30 cellular contexts compared by ENCODE assay signal in the genomic region with DNA sequence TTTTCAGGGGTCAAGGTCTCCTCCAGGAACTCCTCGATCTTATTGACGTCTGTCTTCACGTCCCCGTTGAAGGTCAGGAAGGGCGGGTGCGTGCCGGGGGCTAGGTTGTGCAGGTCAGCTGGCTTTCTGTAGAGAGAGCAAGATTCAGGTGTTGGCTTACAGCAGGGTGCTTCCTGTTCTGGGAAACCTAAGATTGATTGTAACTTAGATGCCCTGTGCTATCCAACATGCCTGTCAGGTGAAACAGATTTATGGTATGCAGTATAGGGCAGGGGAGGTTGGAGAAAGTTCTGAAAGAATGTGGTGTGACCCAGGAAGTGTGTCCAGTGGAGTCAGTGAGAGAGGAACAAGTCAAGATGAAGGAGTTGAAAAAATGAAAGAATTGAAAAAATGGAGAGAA.
DNase-seq lines count a peak whose midpoint lies in the region; ATAC-seq and TF ChIP-seq lines count a peak whose summit lies in the region.
"Had no signal": no experiment of that assay in that cellular context is flagged by ENCODE, and none has a peak within 500 bp of the region (broad histone marks: within the 10 kb centered on the region; RNA-seq: fewer than 3 reads in every experiment).

No MANE protein-coding gene starts in this region.

- H3K4me1 ChIP-seq in H9 (ENCODE audit: insufficient read depth, low read length) = no peaks in the 10 kb centered on the region
- no peaks in the 10 kb centered on the region for H3K4me1 ChIP-seq in RWPE2 (ENCODE audit: insufficient read depth, poor library complexity, severe bottlenecking)
- H3K4me1 ChIP-seq in hepatocyte (ENCODE audit: insufficient read depth) = peaks cover 27% of the 10 kb centered on the region
- H3K4me1 ChIP-seq: HAP-1, pancreas, upper lobe of right lung had no signal

- H3K79me2 ChIP-seq in H9 (ENCODE audit: insufficient read depth, low read length) (no peaks in the 10 kb centered on the region), hepatocyte (no peaks in the 10 kb centered on the region)

- peak overlapping the region; percentile 6 for H2BK120ac ChIP-seq in H9 (ENCODE audit: low read depth, low read length, poor library complexity, severe bottlenecking)

- no peak overlapping the region for H3K23ac ChIP-seq in H9 (ENCODE audit: insufficient read length, low read depth, low read length)

- H4K20me1 ChIP-seq in H9 (ENCODE audit: control insufficient read depth, insufficient read depth, insufficient read length) = no peaks in the 10 kb centered on the region
- no peaks in the 10 kb centered on the region for H4K20me1 ChIP-seq in hepatocyte (ENCODE audit: insufficient read depth, poor library complexity, severe bottlenecking)

- peak overlapping the region; percentile 79 for H2BK20ac ChIP-seq in H9 (ENCODE audit: low read depth, low read length, poor library complexity, severe bottlenecking)

- H3K23me2 ChIP-seq in H9 (ENCODE audit: insufficient read length, low read depth, low read length, poor library complexity, severe bottlenecking) = no peaks in the 10 kb centered on the region

- no peak overlapping the region for H4K8ac ChIP-seq in H9 (replicated peaks; ENCODE audit: insufficient read length, low read depth, low read length)

- no peaks in the 10 kb centered on the region for H3K27me3 ChIP-seq in H9 (ENCODE audit: insufficient read depth, low read length)
- no peaks in the 10 kb centered on the region for H3K27me3 ChIP-seq in RWPE2 (ENCODE audit: insufficient read depth, poor library complexity, severe bottlenecking)
- H3K27me3 ChIP-seq in hepatocyte = no peaks in the 10 kb centered on the region
- H3K27me3 ChIP-seq: gastroesophageal sphincter, pancreas, upper lobe of right lung had no signal

- H2BK12ac ChIP-seq in H9 (ENCODE audit: insufficient read length, low read depth, low read length) = no peak overlapping the region

- no peaks in the 10 kb centered on the region for H3K36me3 Mint-ChIP-seq in H9 (ENCODE audit: insufficient read depth in 1 of 3, low read depth in 3 of 3)
- H3K36me3 Mint-ChIP-seq in progenitor cell of endocrine pancreas (ENCODE audit: insufficient read depth) = peaks cover 27% of the 10 kb centered on the region
- H3K36me3 Mint-ChIP-seq: activated naive CD4-positive, alpha-beta T cell treated with anti-CD3 and anti-CD28 coated beads, Interleukin-2, amount 10 ng/mL, durations not matched to agents 7 days and 5 days; natural killer cell treated with Interleukin-12 subunit alpha and Interleukin-12 subunit beta and Interleukin-15 and Interleukin-18, amount 100 ng/mL, for 72 hours had no signal

- H3K4me3 Mint-ChIP-seq in H9 = no peak overlapping the region
- no peak overlapping the region for H3K4me3 Mint-ChIP-seq in progenitor cell of endocrine pancreas (ENCODE audit: low read depth)
- H3K4me3 Mint-ChIP-seq: activated naive CD4-positive, alpha-beta T cell treated with anti-CD3 and anti-CD28 coated beads, Interleukin-2, amount 10 ng/mL, durations not matched to agents 7 days and 5 days; CD8-positive, alpha-beta T cell; natural killer cell treated with Interleukin-12 subunit alpha and Interleukin-12 subunit beta and Interleukin-15 and Interleukin-18, amount 100 ng/mL, for 72 hours had no signal

- intact Hi-C loops in left ventricle myocardium superior (cut with micrococcal nuclease) = no loop called here

- H2AFZ ChIP-seq in H9 (ENCODE audit: low read length) (no peak overlapping the region), hepatocyte (no peak overlapping the region)

- H3K9me3 ChIP-seq in H9 (ENCODE audit: control insufficient read depth, low read depth, low read length) (no peaks in the 10 kb centered on the region), RWPE2 (ENCODE audit: severe bottlenecking) (no peaks in the 10 kb centered on the region), hepatocyte (ENCODE audit: low read depth) (no peaks in the 10 kb centered on the region)
- H3K9me3 ChIP-seq: gastroesophageal sphincter, HAP-1, pancreas, upper lobe of right lung had no signal

- H3K18ac ChIP-seq in H9 (ENCODE audit: insufficient read length, low read depth, low read length) = no peak overlapping the region

- TF ChIP-seq CTCF in H9 (conservative IDR thresholded peaks at IDR 0.05) (no peak), RWPE2 (IDR thresholded peaks at IDR 0.05; ENCODE audit: poor library complexity, severe bottlenecking) (no peak), hepatocyte (IDR thresholded peaks at IDR 0.05; ENCODE audit: poor library complexity) (no peak), progenitor cell of endocrine pancreas (IDR thresholded peaks at IDR 0.05; ENCODE audit: unreplicated experiment) (no peak)

- H3K9me3 Mint-ChIP-seq in H9 (no peaks in the 10 kb centered on the region), progenitor cell of endocrine pancreas (ENCODE audit: low read depth) (peaks cover 4% of the 10 kb centered on the region)
- H3K9me3 Mint-ChIP-seq: activated naive CD4-positive, alpha-beta T cell treated with anti-CD3 and anti-CD28 coated beads, Interleukin-2, amount 10 ng/mL, durations not matched to agents 7 days and 5 days; CD8-positive, alpha-beta T cell; natural killer cell treated with Interleukin-12 subunit alpha and Interleukin-12 subunit beta and Interleukin-15 and Interleukin-18, amount 100 ng/mL, for 72 hours had no signal

- WGBS in H9 (ENCODE audit: extremely low coverage, insufficient read length, low lambda C conversion rate) = no CpG with 5 or more reads among the region's 7 CpGs
- WGBS in hepatocyte (ENCODE audit: low lambda C conversion rate, missing lambda C conversion rate) = 75% methylated on average over 7 of the region's 7 CpGs

- H3K27ac ChIP-seq in H9 (ENCODE audit: insufficient read length, low read depth, low read length) = no peak overlapping the region
- no peak overlapping the region for H3K27ac ChIP-seq in RWPE2 (ENCODE audit: poor library complexity, severe bottlenecking)
- H3K27ac ChIP-seq in hepatocyte = peak overlapping the region; percentile 24
- H3K27ac ChIP-seq: gastroesophageal sphincter, upper lobe of right lung had no signal

- peak; percentile 58; the same call in 2 of the 3 replicates for ATAC-seq in RWPE2 (ENCODE audit: low read depth)
- ATAC-seq in GM19455 (IDR thresholded peaks at IDR 0.05; ENCODE audit: unreplicated experiment) = no peak
- ATAC-seq in left ventricle myocardium superior = no peak
- ATAC-seq: CD8-positive, alpha-beta T cell; gastroesophageal sphincter; natural killer cell treated with Interleukin-12 subunit alpha and Interleukin-12 subunit beta and Interleukin-15 and Interleukin-18, amount 100 ng/mL, for 72 hours; Panc1; right cardiac atrium; upper lobe of right lung had no signal

- H3K4me3 ChIP-seq in RWPE2 (ENCODE audit: severe bottlenecking) (no peak overlapping the region), hepatocyte (no peak overlapping the region)
- H3K4me3 ChIP-seq: gastroesophageal sphincter, HAP-1, pancreas, upper lobe of right lung had no signal

- H4K5ac ChIP-seq in H9 (ENCODE audit: insufficient read length, low read depth, low read length) = no peak overlapping the region

- no peak overlapping the region for H4K91ac ChIP-seq in H9 (ENCODE audit: insufficient read length, low read depth, low read length)

- no peak overlapping the region for H2BK15ac ChIP-seq in H9 (ENCODE audit: low read depth, low read length)

- H3K27ac Mint-ChIP-seq in H9 (no peak overlapping the region), progenitor cell of endocrine pancreas (peak overlapping the region; percentile 67)
- H3K27ac Mint-ChIP-seq: activated naive CD4-positive, alpha-beta T cell treated with anti-CD3 and anti-CD28 coated beads, Interleukin-2, amount 10 ng/mL, durations not matched to agents 7 days and 5 days; CD8-positive, alpha-beta T cell; natural killer cell treated with Interleukin-12 subunit alpha and Interleukin-12 subunit beta and Interleukin-15 and Interleukin-18, amount 100 ng/mL, for 72 hours had no signal

- H3K27me3 Mint-ChIP-seq in H9 (ENCODE audit: low read depth) = peaks cover 2% of the 10 kb centered on the region
- no peaks in the 10 kb centered on the region for H3K27me3 Mint-ChIP-seq in progenitor cell of endocrine pancreas

- no peak overlapping the region for H2AK5ac ChIP-seq in H9 (ENCODE audit: insufficient read length, low read length)

- H3K4ac ChIP-seq in H9 (ENCODE audit: low read depth, low read length) = no peak overlapping the region

- H2BK5ac ChIP-seq in H9 (ENCODE audit: insufficient read length, low read length) = no peak overlapping the region

- DNase-seq in H9 (no peak), RWPE2 (ENCODE audit: low spot score) (no peak), hepatocyte (ENCODE audit: low spot score) (peak; percentile 20), progenitor cell of endocrine pancreas (ENCODE audit: low spot score, unreplicated experiment) (no peak), NCI-H510A (lab: John Stamatoyannopoulos, UW) (no peak), left ventricle myocardium superior (no peak)
- DNase-seq in activated CD4-positive, alpha-beta T cell treated with anti-CD3 and anti-CD28 coated beads for 1 hour = no peak
- DNase-seq: activated CD4-positive, alpha-beta T cell treated with anti-CD3 and anti-CD28 coated beads, Interleukin-2, amount 50 U/mL, for 1 hour; activated naive CD4-positive, alpha-beta T cell treated with anti-CD3 and anti-CD28 coated beads, Interleukin-2, amount 10 ng/mL, durations not matched to agents 7 days and 5 days; anterior cingulate cortex; CD8-positive, alpha-beta T cell; dermis blood vessel endothelial cell; DMS153; GDM1; hypothalamus; Kasumi-1; NCI-H1694 treated with DMSO at 0.1 percent for 48 hours; NCI-H526; pancreas; right cardiac atrium; SHP77 treated with DMSO at 0.1 percent for 48 hours; stimulated activated CD4-positive, alpha-beta T cell treated with anti-CD3 and anti-CD28 coated beads, Interleukin-12 subunit alpha, Interleukin-12 subunit beta, amount 100 ng/mL, for 4 hours; stimulated activated CD4-positive, alpha-beta T cell treated with anti-CD3 and anti-CD28 coated beads, Interleukin-4, amount 100 ng/mL, for 1 hour; T1000; upper lobe of right lung had no signal

- no peak overlapping the region for H3K9ac ChIP-seq in H9 (ENCODE audit: extremely low read depth, insufficient read length, low read length)

- H3K4me2 ChIP-seq in H9 (ENCODE audit: insufficient read depth, insufficient read length, low read length) (no peak overlapping the region), hepatocyte (no peak overlapping the region)

- H3K79me1 ChIP-seq in H9 (ENCODE audit: insufficient read depth, low read depth, low read length, poor library complexity, severe bottlenecking) = no peaks in the 10 kb centered on the region

- H3K56ac ChIP-seq in H9 (ENCODE audit: insufficient read length, low read depth, low read length) = no peak overlapping the region

- H3K36me3 ChIP-seq in RWPE2 (ENCODE audit: low read depth) (no peaks in the 10 kb centered on the region), hepatocyte (replicated peaks; ENCODE audit: insufficient read depth, low read depth) (no peaks in the 10 kb centered on the region)
- H3K36me3 ChIP-seq: gastroesophageal sphincter, HAP-1, pancreas, upper lobe of right lung had no signal

- no peak overlapping the region for H3T11ph ChIP-seq in H9 (ENCODE audit: low read length)

- no peaks in the 10 kb centered on the region for H3K9me2 ChIP-seq in hepatocyte (replicated peaks; ENCODE audit: insufficient read depth)

- H3K14ac ChIP-seq in H9 (ENCODE audit: insufficient read depth, low read length) = no peak overlapping the region

- H3K4me1 Mint-ChIP-seq in H9 (peaks cover 3 to 4% of the 10 kb centered on the region in 2 experiments; a peak in 2 of 4 replicates), progenitor cell of endocrine pancreas (ENCODE audit: low read depth) (peaks cover 32% of the 10 kb centered on the region)
- H3K4me1 Mint-ChIP-seq: activated naive CD4-positive, alpha-beta T cell treated with anti-CD3 and anti-CD28 coated beads, Interleukin-2, amount 10 ng/mL, durations not matched to agents 7 days and 5 days had no signal
